8 cellular contexts compared by ENCODE assay signal in genomic region chr10:11017575-11018425, GRCh38. TPM values are rescaled to one million over a fixed set of nuclear protein-coding genes. Genes with fewer than 3 reads are reported as not detected.
DNase-seq lines count a peak whose midpoint lies in the region; ATAC-seq, FAIRE-seq and TF ChIP-seq lines count a peak whose summit lies in the region.

CELF2 (plus strand) TSS chr10:11017872; CDS start chr10:11018090, 218 bp downstream.

- no peak within 1 kb of the TSS for H3K14ac ChIP-seq in H1 (ENCODE audit: insufficient read length)

- peaks cover 13% of the 10 kb centered on the region for H3K4me1 Mint-ChIP-seq in activated CD8-positive, alpha-beta T cell treated with anti-CD3 and anti-CD28 coated beads for 36 hours (ENCODE audit: low read depth)

- peaks cover 0 to 15% of the 10 kb centered on the region in 2 experiments; a peak in 2 of 4 replicates for H3K79me2 ChIP-seq in H1 (ENCODE audit: control insufficient read depth in 1 of 2, insufficient read depth in 2 of 2, low read length in 2 of 2)

- H3K23me2 ChIP-seq in H1 (ENCODE audit: low read depth, low read length) = peaks cover 7% of the 10 kb centered on the region

- peaks cover 0 to 3% (median under 1%) of the 10 kb centered on the region in 4 experiments; a peak in 3 of 7 replicates for H3K27me3 ChIP-seq in H1 (replicated peaks in 1 of 4; ENCODE audit: control insufficient read depth in 3 of 4, extremely low read depth in 1 of 4, insufficient read depth in 3 of 4, low read length in 3 of 4)

- H2BK5ac ChIP-seq in H1 (ENCODE audit: low read depth, low read length) = no peak within 1 kb of the TSS

- no peak within 1 kb of the TSS for H3K4ac ChIP-seq in H1 (replicated peaks; ENCODE audit: insufficient read length, low read depth, low read length)

- ATAC-seq in GM21526 (IDR thresholded peaks at IDR 0.05; ENCODE audit: low FRiP score, unreplicated experiment) = peak; percentile 85
- ATAC-seq in activated CD8-positive, alpha-beta T cell treated with anti-CD3 and anti-CD28 coated beads for 36 hours = peak; percentile 82

- H3K27ac ChIP-seq in H1 (ENCODE audit: low read depth, low read length) = no peak within 1 kb of the TSS; the same call in 1 of the 2 replicates
- no peak within 1 kb of the TSS for H3K27ac ChIP-seq in mesodermal cell (ENCODE audit: low read depth, low read length, severe bottlenecking)

- H3K79me1 ChIP-seq in H1 (ENCODE audit: low read depth, low read length) = no peaks in the 10 kb centered on the region

- peak within 1 kb of the TSS; percentile 22; the same call in 1 of the 2 replicates for H4K8ac ChIP-seq in H1 (ENCODE audit: extremely low read depth, insufficient read depth, low read length)

- no peak within 1 kb of the TSS for H2AK5ac ChIP-seq in H1 (ENCODE audit: low read depth, low read length)

- TF ChIP-seq EP300 in H1 (IDR thresholded peaks at IDR 0.05; ENCODE audit: borderline replicate concordance in 1 of 2, low read depth in 2 of 2, low read length in 2 of 2) = no peak

- intact Hi-C loops in activated CD8-positive, alpha-beta T cell treated with anti-CD3 and anti-CD28 coated beads for 36 hours (cut with micrococcal nuclease) = no loop called here

- no peak for TF ChIP-seq CTCF in activated CD8-positive, alpha-beta T cell treated with anti-CD3 and anti-CD28 coated beads for 36 hours (IDR thresholded peaks at IDR 0.05)
- no peak for TF ChIP-seq CTCF in H1 (IDR thresholded peaks at IDR 0.05; ENCODE audit: control extremely low read depth in 1 of 3, insufficient read depth in 1 of 3, low read depth in 1 of 3, low read length in 3 of 3)

- DNase-seq in DMS79 treated with DMSO at 0.1 percent for 48 hours (lab: John Stamatoyannopoulos, UW) (peak; percentile 46), LHCN-M2 (ENCODE audit: low read depth) (peak; percentile 86), H1 (ENCODE audit: low read depth in 1 of 2, low spot score in 2 of 2) (peak; percentile 46 to 87), NOMO-1 treated with dmso at 0.1 percent for 144 hours (lab: John Stamatoyannopoulos, UW; ENCODE audit: unreplicated experiment) (no peak)
- DNase-seq in activated CD8-positive, alpha-beta T cell treated with anti-CD3 and anti-CD28 coated beads for 36 hours = peak; percentile 57
- peak; percentile 24 for DNase-seq in stimulated activated CD8-positive, alpha-beta memory T cell treated with anti-CD3 and anti-CD28 coated beads, Interleukin-4, amount 100 ng/mL, for 24 hours (ENCODE audit: low read depth)

- H3K4me3 Mint-ChIP-seq in activated CD8-positive, alpha-beta T cell treated with anti-CD3 and anti-CD28 coated beads for 36 hours = peak within 1 kb of the TSS; percentile 78

- H2BK120ac ChIP-seq in H1 (replicated peaks; ENCODE audit: low read depth, low read length) = no peak within 1 kb of the TSS

- H3K4me1 ChIP-seq in H1 (replicated peaks in 1 of 4; ENCODE audit: control insufficient read depth in 3 of 4, insufficient read depth in 4 of 4, low read length in 3 of 4) (peaks cover 0 to 8% (median 1%) of the 10 kb centered on the region in 4 experiments; a peak in 3 of 7 replicates), mesodermal cell (ENCODE audit: control insufficient read depth, insufficient read depth, low read length, poor library complexity, severe bottlenecking) (no peaks in the 10 kb centered on the region)

- peaks cover 78% of the 10 kb centered on the region for H3K27me3 Mint-ChIP-seq in activated CD8-positive, alpha-beta T cell treated with anti-CD3 and anti-CD28 coated beads for 36 hours

- TF ChIP-seq POLR2A in H1 (IDR thresholded peaks at IDR 0.05; ENCODE audit: control extremely low read depth in 1 of 2, low read depth in 2 of 2, low read length in 2 of 2) = peak in 1 of 2 experiments; percentile 19; a peak in 1 of 3 replicates

- no peak within 1 kb of the TSS for H3K56ac ChIP-seq in H1 (replicated peaks; ENCODE audit: insufficient read length, low read depth, low read length)

- no peak for FAIRE-seq in H1 (lab: Jason Lieb, UNC)

- CTCF ChIA-PET in activated CD8-positive, alpha-beta T cell treated with anti-CD3 and anti-CD28 coated beads for 36 hours (lab: Charles Lee) = interaction anchor here (0.6 to 2.0 kb wide), 2 partner anchors 17 to 231 kb away, joined by 3 to 9 read pairs; no protein-coding TSS in a partner anchor
- CTCF ChIA-PET in H1 (lab: Charles Lee; ENCODE audit: partially characterized antibody) = interaction anchor here (1.4 to 1.7 kb wide), 4 partner anchors 13 to 95 kb away, joined by 3 to 5 read pairs (median 4); no protein-coding TSS in a partner anchor

- peak within 1 kb of the TSS; percentile 66; the same call in 1 of the 2 replicates for H3K18ac ChIP-seq in H1 (ENCODE audit: extremely low read depth, low read length)

- no peak within 1 kb of the TSS for H2BK12ac ChIP-seq in H1 (ENCODE audit: low read depth, low read length)

- no peak within 1 kb of the TSS for H3K27ac Mint-ChIP-seq in activated CD8-positive, alpha-beta T cell treated with anti-CD3 and anti-CD28 coated beads for 36 hours

- H3K9me3 ChIP-seq in H1 (ENCODE audit: insufficient read depth in 2 of 2, low read depth in 1 of 2, low read length in 1 of 2) = no peaks in the 10 kb centered on the region
- no peaks in the 10 kb centered on the region for H3K9me3 ChIP-seq in mesodermal cell (ENCODE audit: control insufficient read depth, low read length)

- H3K9me3 Mint-ChIP-seq in activated CD8-positive, alpha-beta T cell treated with anti-CD3 and anti-CD28 coated beads for 36 hours = no peaks in the 10 kb centered on the region

- POLR2A ChIA-PET in activated CD8-positive, alpha-beta T cell treated with anti-CD3 and anti-CD28 coated beads for 36 hours (lab: Charles Lee) = no interaction called here
- POLR2A ChIA-PET in H1 (lab: Charles Lee; ENCODE audit: partially characterized antibody) = interaction anchor here (0.8 to 1.7 kb wide), 7 partner anchors 12 to 88 kb away, joined by 3 to 5 read pairs (median 3); no protein-coding TSS in a partner anchor

- peak within 1 kb of the TSS; percentile 79 for H4K91ac ChIP-seq in H1 (replicated peaks; ENCODE audit: insufficient read length, low read length)

- no peak within 1 kb of the TSS for H2BK15ac ChIP-seq in H1 (ENCODE audit: low read length)

- H4K20me1 ChIP-seq in H1 (replicated peaks in 1 of 2; ENCODE audit: control insufficient read depth in 1 of 2, insufficient read depth in 2 of 2, low read length in 2 of 2) = no peaks in the 10 kb centered on the region

- H3K4me3 ChIP-seq in H1 (ENCODE audit: extremely low read depth in 1 of 4, insufficient read depth in 2 of 4, low read depth in 3 of 4, low read length in 4 of 4) (peak within 1 kb of the TSS; percentile 45 to 83 (median 62)), mesodermal cell (ENCODE audit: extremely low read depth, insufficient read depth, low read length, poor library complexity, severe bottlenecking) (peak within 1 kb of the TSS; percentile 54)

- H3K9ac ChIP-seq in H1 (replicated peaks in 1 of 4; ENCODE audit: extremely low read depth in 1 of 4, low read depth in 3 of 4, low read length in 3 of 4) = peak within 1 kb of the TSS; percentile 30 to 76 (median 49)

- no peak within 1 kb of the TSS for H3K23ac ChIP-seq in H1 (ENCODE audit: insufficient read length)

- H3K36me3 Mint-ChIP-seq in activated CD8-positive, alpha-beta T cell treated with anti-CD3 and anti-CD28 coated beads for 36 hours (ENCODE audit: low read depth) = no peaks in the 10 kb centered on the region

- H2BK20ac ChIP-seq in H1 (ENCODE audit: low read length) = no peak within 1 kb of the TSS

- peak within 1 kb of the TSS; percentile 88 for H2AFZ ChIP-seq in H1 (ENCODE audit: low read length)

- TF ChIP-seq RAD21 in H1 (IDR thresholded peaks at IDR 0.05 in 1 of 2, conservative IDR thresholded peaks at IDR 0.05 in 1 of 2; ENCODE audit: low read depth in 2 of 2, low read length in 2 of 2) = no peak; a peak in 1 of 4 replicates

- WGBS in H1 (ENCODE audit: extremely low coverage in 1 of 2, insufficient coverage in 1 of 2, insufficient read length in 1 of 2, insufficient replicate concordance in 2 of 2, low coverage in 1 of 2, low lambda C conversion rate in 2 of 2, missing lambda C conversion rate in 1 of 2), 2 experiments = 0% methylated on average over 4 of the region's 132 CpGs; no CpG with 5 or more reads in 1 of the 2 experiments
- WGBS in mesodermal cell (ENCODE audit: insufficient coverage in 2 of 2), 2 experiments = 0% methylated on average over 67 to 122 of the region's 132 CpGs

- peak within 1 kb of the TSS; percentile 92 to 93 for H3K4me2 ChIP-seq in H1 (ENCODE audit: insufficient read depth in 1 of 2, low read depth in 2 of 2, low read length in 2 of 2)

- H3K36me3 ChIP-seq in H1 (ENCODE audit: control insufficient read depth in 2 of 4, insufficient read depth in 4 of 4, low read length in 3 of 4) (no peaks in the 10 kb centered on the region), mesodermal cell (ENCODE audit: control insufficient read depth, insufficient read depth, low read length) (no peaks in the 10 kb centered on the region)

- H4K5ac ChIP-seq in H1 (ENCODE audit: insufficient read length, low read depth, low read length) = peak within 1 kb of the TSS; percentile 35

TF ChIP-seq in H1, 55 proteins besides CTCF, POLR2A, EP300 and RAD21 (continues in another document):
- no peak for TF ChIP-seq KDM5A (IDR thresholded peaks at IDR 0.05; ENCODE audit: low read length)
- TF ChIP-seq CREB1 (IDR thresholded peaks at IDR 0.05) = no peak
- no peak for TF ChIP-seq SIRT6 (IDR thresholded peaks at IDR 0.05; ENCODE audit: low read length)
- no peak for TF ChIP-seq POLR2AphosphoS5 (IDR thresholded peaks at IDR 0.05; ENCODE audit: low read depth, low read length)
- TF ChIP-seq SUZ12 (IDR thresholded peaks at IDR 0.05; ENCODE audit: low read length) = peak; percentile 38; the same call in 1 of the 2 replicates
- no peak for TF ChIP-seq BCL11A (IDR thresholded peaks at IDR 0.05; ENCODE audit: low read depth in 2 of 2, low read length in 2 of 2)
- no peak for TF ChIP-seq SP4 (IDR thresholded peaks at IDR 0.05; ENCODE audit: low read length)
- TF ChIP-seq SRF (IDR thresholded peaks at IDR 0.05; ENCODE audit: low read depth, low read length) = no peak

RNA-seq across cellular contexts. Expression of gene CELF2, which starts in this region (rescaled TPM):
- total RNA-seq in LHCN-M2 (2014; rRNA removed) = 59.5 and 68.1 TPM in 2 replicates
- polyA plus RNA-seq in LHCN-M2 (2012) = 26.8 TPM
- total RNA-seq in activated CD8-positive, alpha-beta T cell treated with anti-CD3 and anti-CD28 coated beads for 36 hours = 100 to 1,000 TPM; 132 to 133 TPM
- 22.7 and 22.9 TPM in 2 replicates for total RNA-seq in H1 (2021; fragmentation: NEBNext Ultra II Directional; extraction: Animal tissue kit (Norgen Biotek cat#: 25700))
- 18.3 and 19.2 TPM in 2 replicates for polyA plus RNA-seq in H1 (2011; rRNA removed)
- polyA plus RNA-seq in H1 (2011; cell fraction: cytosol; rRNA removed) = 16.0 TPM
- polyA plus RNA-seq in H1 (2011; cell fraction: nucleus; rRNA removed) = 36.7 TPM
- 13.4 to 16.8 TPM (median 16.0 TPM) in 4 replicates for polyA plus RNA-seq in H1 (2012, experiment 1 of 2)
- 1.7 TPM for polyA plus RNA-seq in H1 (2012, experiment 2 of 2)
- polyA plus RNA-seq in H1 (2013, experiment 1 of 2) = 11.7 TPM
- polyA plus RNA-seq in H1 (2013, experiment 2 of 2) = 11.7 TPM
- 32.5 and 40.9 TPM in 2 replicates for polyA minus RNA-seq in H1 (2011; rRNA and poly(A)+ RNA removed)
- polyA minus RNA-seq in H1 (2011; cell fraction: cytosol; rRNA and poly(A)+ RNA removed) = 20.6 TPM
- polyA minus RNA-seq in H1 (2011; cell fraction: nucleus; rRNA and poly(A)+ RNA removed) = 42.3 TPM
- 10.8 TPM for polyA plus RNA-seq in mesodermal cell (2013, experiment 1 of 2)
- 10.1 TPM for polyA plus RNA-seq in mesodermal cell (2013, experiment 2 of 2)
